ENCODE assay signal across 21 cellular contexts in the genomic region with DNA sequence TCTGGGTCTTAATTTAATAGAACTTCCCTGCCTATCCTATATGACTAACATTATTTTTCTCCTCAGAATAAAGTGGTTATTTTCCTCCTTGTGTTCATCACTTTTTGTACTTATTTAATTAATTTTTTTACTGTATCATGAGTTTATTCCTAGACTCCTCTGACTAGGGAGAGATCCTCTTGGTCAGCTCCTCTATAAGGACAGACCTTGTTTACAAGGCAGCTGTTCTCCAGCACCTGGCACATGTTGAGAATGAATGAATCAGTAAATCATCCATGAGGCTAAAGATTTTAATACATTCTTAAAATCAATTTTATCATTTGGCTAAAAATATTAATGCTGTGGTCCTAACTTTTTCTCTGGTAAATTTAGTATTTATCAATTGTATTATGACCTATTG.
"Had no signal": no experiment of that assay in that cellular context is flagged by ENCODE, and none has a peak within 500 bp of the region (broad histone marks: within the 10 kb centered on the region; RNA-seq: fewer than 3 reads in every experiment).

No MANE protein-coding gene starts in this region.

- H3K4me2 ChIP-seq: KMS-11 had no signal

- H3K4me3 Mint-ChIP-seq: IgD-negative memory B cell had no signal

- H3K27ac ChIP-seq: KMS-11, RWPE1, SJSA1, SK-N-MC had no signal

- H3K27ac Mint-ChIP-seq: IgD-negative memory B cell had no signal

- H3K27me3 ChIP-seq: SJSA1 had no signal

- DNase-seq: MG63, NCI-H1092 treated with DMSO at 0.1 percent for 48 hours, NCI-H1436, NCI-H187, NCI-H2029, NCI-H2081 treated with DMSO at 0.1 percent for 48 hours, NCI-H2171, NCI-H226, NCI-H446, NCI-H510A, NCI-H524 treated with DMSO at 0.1 percent for 48 hours, NCI-H69, NCI-H774 had no signal

- H3K4me1 Mint-ChIP-seq: IgD-negative memory B cell had no signal

- H3K36me3 Mint-ChIP-seq: IgD-negative memory B cell had no signal

- H3K9me3 ChIP-seq: MG63, SJSA1 had no signal

- H3K27me3 Mint-ChIP-seq: IgD-negative memory B cell had no signal

- H3K4me3 ChIP-seq: K562, MG63, SJSA1, SK-N-MC had no signal

- FAIRE-seq: HepG2, K562, RCC 7860 had no signal

- H3K36me3 ChIP-seq: MG63, SJSA1 had no signal

- ATAC-seq: HepG2, K562 had no signal

- H3K9me3 Mint-ChIP-seq: IgD-negative memory B cell had no signal

- H3K9ac ChIP-seq: KMS-11 had no signal
